In the genomic region with DNA sequence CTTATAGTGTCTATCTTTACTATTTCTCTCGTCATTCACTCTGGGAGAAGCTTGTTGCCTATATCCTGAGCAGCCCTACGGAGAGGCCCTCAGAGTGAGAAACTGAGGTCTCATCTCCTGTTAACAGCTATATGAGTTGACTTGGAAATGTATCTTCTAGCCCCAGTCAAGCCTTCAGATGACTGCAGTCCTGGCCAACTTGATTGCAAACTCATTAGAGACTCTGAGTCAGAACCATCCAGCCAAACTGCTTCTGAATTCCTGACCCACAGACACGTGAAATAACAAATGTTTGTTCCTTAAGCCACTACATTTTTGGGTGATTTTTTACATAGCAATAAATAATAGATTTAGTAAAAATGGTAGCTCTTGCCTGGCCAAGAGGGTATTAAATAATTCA, we compare ENCODE assay signal across 30 cellular contexts. TPM values are rescaled to one million over a fixed set of nuclear protein-coding genes. Genes with fewer than 3 reads are reported as not detected.
"Had no signal": no experiment of that assay in that cellular context is flagged by ENCODE, and none has a peak within 500 bp of the region (broad histone marks: within the 10 kb centered on the region; RNA-seq: fewer than 3 reads in every experiment).

No MANE protein-coding gene starts in this region.

- H3K9me3 Mint-ChIP-seq: activated CD4-positive, alpha-beta memory T cell treated with anti-CD3 and anti-CD28 coated beads, Interleukin-2, amount 10 ng/mL, durations not matched to agents 7 days and 5 days; activated CD4-positive, alpha-beta T cell treated with anti-CD3 and anti-CD28 coated beads, Interleukin-2, amount 10 ng/mL, durations not matched to agents 7 days and 5 days; central memory CD8-positive, alpha-beta T cell; mesothelial cell of epicardium; naive thymus-derived CD4-positive, alpha-beta T cell; T-helper 1 cell treated with Interleukin-12 subunit alpha and Interleukin-12 subunit beta and Interleukin-4 antibody, amounts not matched to agents 30 μg/mL and 1 μg/mL, for 36 hours; WTC11 had no signal

- H3K36me3 ChIP-seq: gastroesophageal sphincter, pancreas, right atrium auricular region, spleen, suprapubic skin, tibial artery had no signal

- H3K9me3 ChIP-seq: gastroesophageal sphincter, pancreas, right atrium auricular region, spleen, suprapubic skin, tibial artery had no signal

- H3K27ac ChIP-seq: gastroesophageal sphincter, hepatocyte, pancreas, right atrium auricular region, spleen, suprapubic skin, tibial artery had no signal

- H3K27me3 ChIP-seq: gastroesophageal sphincter, hepatocyte, pancreas, right atrium auricular region, spleen, suprapubic skin, tibial artery had no signal

- H3K27ac Mint-ChIP-seq: activated CD4-positive, alpha-beta memory T cell treated with anti-CD3 and anti-CD28 coated beads, Interleukin-2, amount 10 ng/mL, durations not matched to agents 7 days and 5 days; activated CD4-positive, alpha-beta T cell treated with anti-CD3 and anti-CD28 coated beads, Interleukin-2, amount 10 ng/mL, durations not matched to agents 7 days and 5 days; activated naive CD8-positive, alpha-beta T cell; mesothelial cell of epicardium; T-helper 1 cell treated with Interleukin-12 subunit alpha and Interleukin-12 subunit beta and Interleukin-4 antibody, amounts not matched to agents 30 μg/mL and 1 μg/mL, for 36 hours; WTC11 had no signal

- H3K36me3 Mint-ChIP-seq: activated naive CD8-positive, alpha-beta T cell; mesothelial cell of epicardium had no signal

- H3K4me3 Mint-ChIP-seq: activated CD4-positive, alpha-beta memory T cell treated with anti-CD3 and anti-CD28 coated beads, Interleukin-2, amount 10 ng/mL, durations not matched to agents 7 days and 5 days; activated CD4-positive, alpha-beta T cell treated with anti-CD3 and anti-CD28 coated beads, Interleukin-2, amount 10 ng/mL, durations not matched to agents 7 days and 5 days; activated naive CD8-positive, alpha-beta T cell; central memory CD8-positive, alpha-beta T cell; mesothelial cell of epicardium; naive thymus-derived CD4-positive, alpha-beta T cell; T-helper 1 cell treated with Interleukin-12 subunit alpha and Interleukin-12 subunit beta and Interleukin-4 antibody, amounts not matched to agents 30 μg/mL and 1 μg/mL, for 36 hours; WTC11 had no signal

- DNase-seq: activated CD4-positive, alpha-beta memory T cell treated with anti-CD3 and anti-CD28 coated beads, Interleukin-2, amount 10 ng/mL, durations not matched to agents 7 days and 5 days; activated CD4-positive, alpha-beta T cell treated with anti-CD3 and anti-CD28 coated beads for 1 hour; activated CD4-positive, alpha-beta T cell treated with anti-CD3 and anti-CD28 coated beads, Interleukin-2, amount 10 ng/mL, durations not matched to agents 7 days and 5 days; activated effector memory CD4-positive, alpha-beta T cell treated with Interleukin-2 at 50 U/mL for 16 hours; activated naive CD4-positive, alpha-beta T cell treated with Interleukin-2 at 50 U/mL for 16 hours; anterior cingulate cortex; dermis blood vessel endothelial cell; effector CD4-positive, alpha-beta T cell; islet precursor cell; mammary epithelial cell; naive thymus-derived CD4-positive, alpha-beta T cell; nucleus accumbens; pancreas; spleen; stimulated activated naive CD4-positive, alpha-beta T cell; SW 1271; T-helper 9 cell had no signal

- H3K27me3 Mint-ChIP-seq: activated CD4-positive, alpha-beta memory T cell treated with anti-CD3 and anti-CD28 coated beads, Interleukin-2, amount 10 ng/mL, durations not matched to agents 7 days and 5 days; activated CD4-positive, alpha-beta T cell treated with anti-CD3 and anti-CD28 coated beads, Interleukin-2, amount 10 ng/mL, durations not matched to agents 7 days and 5 days; activated naive CD8-positive, alpha-beta T cell; central memory CD8-positive, alpha-beta T cell; naive thymus-derived CD4-positive, alpha-beta T cell had no signal

- H3K4me3 ChIP-seq: gastroesophageal sphincter, hepatocyte, pancreas, right atrium auricular region, spleen, suprapubic skin, tibial artery had no signal

- H3K4me2 ChIP-seq: hepatocyte had no signal

- H2AFZ ChIP-seq: hepatocyte had no signal

- ATAC-seq: gastroesophageal sphincter; naive thymus-derived CD4-positive, alpha-beta T cell; pancreas; WTC11 had no signal

RNA-seq across cellular contexts. Expression of a gene that starts 26.5 kb away (rescaled TPM):
- total RNA-seq: bronchial epithelial cell, dermis blood vessel endothelial cell, fibroblast of villous mesenchyme, hepatocyte, right atrium auricular region, WTC11 had no signal
- polyA plus RNA-seq: hepatocyte, neural cell had no signal
